In genomic region chr12:130775953-130776856, GRCh38 we compare ENCODE assay signal across 9 cellular contexts.
DNase-seq lines count a peak whose midpoint lies in the region; ATAC-seq and TF ChIP-seq lines count a peak whose summit lies in the region.
"Had no signal": no experiment of that assay in that cellular context is flagged by ENCODE, and none has a peak within 500 bp of the region (broad histone marks: within the 10 kb centered on the region; RNA-seq: fewer than 3 reads in every experiment).

No MANE protein-coding gene starts in this region.

- no TSS peak for BruUV-seq in HCT116 (replicated peaks; lab: Mats Ljungman, UMichigan)

- H3K4me1 ChIP-seq in HCT116 (ENCODE audit: control insufficient read depth in 1 of 2, insufficient read depth in 2 of 2, low read length in 2 of 2) (peaks cover 10 to 14% of the 10 kb centered on the region in 2 experiments; a peak in 3 of 4 replicates), ascending aorta (peaks cover 7 to 9% of the 10 kb centered on the region in 2 donors)

- DNase-seq in AG09319 (ENCODE audit: extremely low read depth, low read depth) (peak; percentile 49), HCT116 (ENCODE audit: low read depth, low spot score) (peak; percentile 26), SK-N-DZ (ENCODE audit: low spot score) (peak; percentile 59), ascending aorta (ENCODE audit: low spot score in 2 of 2) (peak in 1 of 2 donors; percentile 69), hypothalamus (lab: John Stamatoyannopoulos, UW) (peak in 30 of 51 donors; percentile 3 to 79 (median 28)), retina (peak; percentile 83), GF-D8 (lab: John Stamatoyannopoulos, UW) (no peak)

- peak overlapping the region; percentile 65 for H3K4me2 ChIP-seq in HCT116 (ENCODE audit: low read length)

- intact Hi-C loops in HCT116 (cut with micrococcal nuclease): no loop called here
- intact Hi-C loops in ascending aorta (cut with DNase I): no loop called here

- no peaks in the 10 kb centered on the region for H3K79me2 ChIP-seq in HCT116 (ENCODE audit: insufficient read depth, low read length)

- TF ChIP-seq POLR2A in HCT116 (IDR thresholded peaks at IDR 0.05; ENCODE audit: borderline replicate concordance, extremely low read depth, insufficient read depth, insufficient read length): no peak

- ATAC-seq in HCT116 (peak; percentile 92), GM18520 (IDR thresholded peaks at IDR 0.05; ENCODE audit: unreplicated experiment) (no peak)

- H3K4me3 ChIP-seq in HCT116 (replicated peaks in 1 of 2; ENCODE audit: low read depth in 1 of 2, low read length in 2 of 2) (peak overlapping the region in 1 of 2 experiments; percentile 7; a peak in 1 of 4 replicates), ascending aorta (peak overlapping the region; percentile 25 to 59)

- CTCF ChIA-PET in HCT116 (lab: Charles Lee): no interaction called here

- H3K27me3 ChIP-seq in HCT116 (ENCODE audit: insufficient read depth, low read length) (no peaks in the 10 kb centered on the region), ascending aorta (no peaks in the 10 kb centered on the region)
- H3K27me3 ChIP-seq: tibial nerve had no signal

- TF ChIP-seq CTCF in AG09319 (IDR thresholded peaks at IDR 0.05; ENCODE audit: low read depth, low read length) (no peak), HCT116 (IDR thresholded peaks at IDR 0.05 in 2 of 3, conservative IDR thresholded peaks at IDR 0.05 in 1 of 3; ENCODE audit: borderline replicate concordance in 1 of 3, insufficient read depth in 1 of 3, low read depth in 2 of 3, low read length in 2 of 3) (no peak), ascending aorta (IDR thresholded peaks at IDR 0.05) (no peak)

- POLR2A ChIA-PET in HCT116 (lab: Charles Lee): no interaction called here

- no peak overlapping the region for H3K9ac ChIP-seq in HCT116 (ENCODE audit: low read length)

- H3K9me3 ChIP-seq in HCT116 (ENCODE audit: control insufficient read depth in 1 of 2, insufficient read depth in 1 of 2, low read depth in 1 of 2, low read length in 2 of 2) (no peaks in the 10 kb centered on the region), ascending aorta (no peaks in the 10 kb centered on the region)
- H3K9me3 ChIP-seq: tibial nerve had no signal

- RAD21 ChIA-PET in HCT116 (lab: Charles Lee; ENCODE audit: low non-redundant PET in 1 of 2, low total read pairs in 2 of 2, uncharacterized antibody in 2 of 2, unreplicated experiment in 2 of 2): no interaction called here

- no peak for TF ChIP-seq RAD21 in HCT116 (IDR thresholded peaks at IDR 0.05; ENCODE audit: low read depth)

- no peaks in the 10 kb centered on the region for H4K20me1 ChIP-seq in HCT116 (ENCODE audit: insufficient read depth)

- H3K9me2 ChIP-seq in HCT116 (ENCODE audit: insufficient read depth): no peaks in the 10 kb centered on the region

- H3K27ac ChIP-seq in HCT116 (ENCODE audit: low read depth, low read length): no peak overlapping the region
- no peak overlapping the region for H3K27ac ChIP-seq in ascending aorta

- no peak overlapping the region for H2AFZ ChIP-seq in HCT116 (ENCODE audit: low read depth, low read length, poor library complexity, severe bottlenecking)

- H3K36me3 ChIP-seq in HCT116 (ENCODE audit: control insufficient read depth in 1 of 2, insufficient read depth in 2 of 2, low read length in 2 of 2): no peaks in the 10 kb centered on the region
- no peaks in the 10 kb centered on the region for H3K36me3 ChIP-seq in ascending aorta

TF ChIP-seq in HCT116, 20 proteins besides CTCF, POLR2A, EP300 and RAD21:
- TF ChIP-seq SRF (IDR thresholded peaks at IDR 0.05; ENCODE audit: low read depth) (no peak), FOSL1 (IDR thresholded peaks at IDR 0.05; ENCODE audit: low read depth) (peak; percentile 19; the same call in 1 of the 2 replicates), YY1 (IDR thresholded peaks at IDR 0.05; ENCODE audit: extremely low read depth, insufficient replicate concordance, low read depth, low read length) (no peak), CBX3 (IDR thresholded peaks at IDR 0.05; ENCODE audit: low read depth) (no peak), EZH2 (IDR thresholded peaks at IDR 0.05) (no peak), ELF1 (IDR thresholded peaks at IDR 0.05; ENCODE audit: borderline replicate concordance, low read depth) (no peak), POLR2AphosphoS5 (IDR thresholded peaks at IDR 0.05; ENCODE audit: low read depth, low read length) (no peak), CEBPB (IDR thresholded peaks at IDR 0.05; ENCODE audit: low read depth) (no peak), REST (IDR thresholded peaks at IDR 0.05; ENCODE audit: low read depth) (no peak; the same call in 1 of the 2 replicates), SP1 (IDR thresholded peaks at IDR 0.05; ENCODE audit: low read depth) (no peak), TCF7L2 (IDR thresholded peaks at IDR 0.05; ENCODE audit: borderline replicate concordance, extremely low read depth, insufficient read depth, insufficient read length) (peak; percentile 38), EGR1 (IDR thresholded peaks at IDR 0.05; ENCODE audit: low read depth) (no peak), SIN3A (IDR thresholded peaks at IDR 0.05; ENCODE audit: low read depth) (no peak), JUND (IDR thresholded peaks at IDR 0.05) (peak; percentile 39), ATF3 (IDR thresholded peaks at IDR 0.05) (no peak)
- TF ChIP-seq, protein P1, sequence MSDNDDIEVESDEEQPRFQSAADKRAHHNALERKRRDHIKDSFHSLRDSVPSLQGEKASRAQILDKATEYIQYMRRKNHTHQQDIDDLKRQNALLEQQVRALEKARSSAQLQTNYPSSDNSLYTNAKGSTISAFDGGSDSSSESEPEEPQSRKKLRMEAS (IDR thresholded peaks at IDR 0.05): no peak
- TF ChIP-seq, protein P2, sequence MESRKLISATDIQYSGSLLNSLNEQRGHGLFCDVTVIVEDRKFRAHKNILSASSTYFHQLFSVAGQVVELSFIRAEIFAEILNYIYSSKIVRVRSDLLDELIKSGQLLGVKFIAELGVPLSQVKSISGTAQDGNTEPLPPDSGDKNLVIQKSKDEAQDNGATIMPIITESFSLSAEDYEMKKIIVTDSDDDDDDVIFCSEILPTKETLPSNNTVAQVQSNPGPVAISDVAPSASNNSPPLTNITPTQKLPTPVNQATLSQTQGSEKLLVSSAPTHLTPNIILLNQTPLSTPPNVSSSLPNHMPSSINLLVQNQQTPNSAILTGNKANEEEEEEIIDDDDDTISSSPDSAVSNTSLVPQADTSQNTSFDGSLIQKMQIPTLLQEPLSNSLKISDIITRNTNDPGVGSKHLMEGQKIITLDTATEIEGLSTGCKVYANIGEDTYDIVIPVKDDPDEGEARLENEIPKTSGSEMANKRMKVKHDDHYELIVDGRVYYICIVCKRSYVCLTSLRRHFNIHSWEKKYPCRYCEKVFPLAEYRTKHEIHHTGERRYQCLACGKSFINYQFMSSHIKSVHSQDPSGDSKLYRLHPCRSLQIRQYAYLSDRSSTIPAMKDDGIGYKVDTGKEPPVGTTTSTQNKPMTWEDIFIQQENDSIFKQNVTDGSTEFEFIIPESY (IDR thresholded peaks at IDR 0.05; ENCODE audit: extremely low read depth, insufficient replicate concordance, low read length): no peak
